25 cellular contexts compared by ENCODE assay signal in the genomic region with DNA sequence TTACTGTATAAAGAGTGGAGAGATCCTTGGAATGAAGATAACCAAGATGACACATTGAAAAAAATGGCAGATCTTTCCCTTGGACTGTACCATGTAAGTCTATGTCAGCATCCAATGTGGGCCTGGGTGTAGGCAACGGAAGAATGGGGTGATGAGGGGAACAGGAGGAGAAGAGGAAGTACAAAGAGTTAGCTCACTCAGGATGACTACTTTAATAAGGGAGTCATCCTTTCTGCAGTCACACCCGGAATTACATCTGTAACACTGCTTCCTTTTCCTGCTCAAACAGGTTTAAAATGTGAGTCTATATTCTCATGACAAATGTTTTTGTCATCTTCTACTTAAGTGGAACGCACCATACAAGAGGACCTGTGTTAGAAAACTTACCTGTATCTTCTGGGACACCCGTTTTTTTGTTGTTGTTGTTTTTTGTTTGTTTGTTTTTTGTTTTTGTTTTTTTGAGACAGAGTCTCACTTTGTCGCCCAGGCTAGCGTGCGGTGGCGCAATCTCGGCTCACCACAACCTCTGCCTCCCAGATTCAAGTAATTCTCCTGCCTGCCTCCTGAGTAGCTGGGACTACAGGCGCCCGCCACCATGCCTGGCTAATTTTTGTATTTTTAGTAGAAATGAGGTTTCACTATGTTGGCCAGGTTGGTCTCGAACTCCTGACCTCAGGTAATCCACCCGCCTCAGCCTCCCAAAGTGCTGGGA. TPM values are rescaled to one million over a fixed set of nuclear protein-coding genes. Genes with fewer than 3 reads are reported as not detected.
DNase-seq lines count a peak whose midpoint lies in the region; ATAC-seq and TF ChIP-seq lines count a peak whose summit lies in the region.
"Had no signal": no experiment of that assay in that cellular context is flagged by ENCODE, and none has a peak within 500 bp of the region (broad histone marks: within the 10 kb centered on the region; RNA-seq: fewer than 3 reads in every experiment).

No MANE protein-coding gene starts in this region.

- no peak overlapping the region for H3K4me3 ChIP-seq in breast epithelium
- H3K4me3 ChIP-seq in RWPE2 (ENCODE audit: severe bottlenecking) = no peak overlapping the region
- H3K4me3 ChIP-seq in esophagus (ENCODE audit: low read depth in 1 of 2, low read length in 2 of 2) = no peak overlapping the region
- H3K4me3 ChIP-seq: BLaER1, body of pancreas, lung, tibial artery had no signal

- H3K27ac ChIP-seq in breast epithelium = no peak overlapping the region
- peak overlapping the region; percentile 44 for H3K27ac ChIP-seq in RWPE2 (ENCODE audit: poor library complexity, severe bottlenecking)
- peak overlapping the region; percentile 63 to 69 for H3K27ac ChIP-seq in esophagus (ENCODE audit: low read depth in 2 of 2, low read length in 1 of 2)
- H3K27ac ChIP-seq: 22Rv1, BLaER1, body of pancreas, tibial artery had no signal

- no peaks in the 10 kb centered on the region for H3K36me3 ChIP-seq in breast epithelium
- no peaks in the 10 kb centered on the region; the same call in 1 of the 2 replicates for H3K36me3 ChIP-seq in RWPE2 (ENCODE audit: low read depth)
- no peaks in the 10 kb centered on the region for H3K36me3 ChIP-seq in esophagus (ENCODE audit: control insufficient read depth in 2 of 2, insufficient read depth in 2 of 2, low read length in 1 of 2)
- H3K36me3 ChIP-seq: tibial artery had no signal

- no peaks in the 10 kb centered on the region for H3K27me3 Mint-ChIP-seq in MCF 10A (ENCODE audit: insufficient read depth, unreplicated experiment)
- no peaks in the 10 kb centered on the region for H3K27me3 Mint-ChIP-seq in type B pancreatic cell
- H3K27me3 Mint-ChIP-seq: activated CD4-positive, alpha-beta memory T cell treated with anti-CD3 and anti-CD28 coated beads, Interleukin-2, amount 10 ng/mL, durations not matched to agents 7 days and 5 days; activated naive CD8-positive, alpha-beta T cell; naive B cell; progenitor cell of endocrine pancreas; stimulated activated naive B cell treated with anti-CD40 and anti-IgM and Interleukin-4, amounts not matched to agents 10 μg/mL and 1 μg/mL and 100 μg/mL, for 72 hours had no signal

- intact Hi-C loops in MCF 10A (cut with micrococcal nuclease) = no loop called here
- intact Hi-C loops in breast epithelium (cut with DNase I; ENCODE audit: low total_unique reads) = no loop called here

- no peak for TF ChIP-seq CTCF in MCF 10A (IDR thresholded peaks at IDR 0.05; ENCODE audit: unreplicated experiment)
- no peak for TF ChIP-seq CTCF in breast epithelium (IDR thresholded peaks at IDR 0.05)
- TF ChIP-seq CTCF in RWPE2 (IDR thresholded peaks at IDR 0.05; ENCODE audit: poor library complexity, severe bottlenecking) = no peak
- TF ChIP-seq CTCF in type B pancreatic cell (conservative IDR thresholded peaks at IDR 0.05) = no peak

- 80 to 81% methylated on average over 13 of the region's 13 CpGs for WGBS in esophagus, 2 donors

- POLR2A ChIA-PET in MCF 10A (lab: Yijun Ruan, JAX) = interaction anchor here (0.6 kb wide), 1 partner anchor 42 kb away, joined by 3 read pairs; no protein-coding TSS in a partner anchor

- H3K9me3 Mint-ChIP-seq in MCF 10A (ENCODE audit: unreplicated experiment) (no peaks in the 10 kb centered on the region), type B pancreatic cell (no peaks in the 10 kb centered on the region)
- H3K9me3 Mint-ChIP-seq: activated CD4-positive, alpha-beta memory T cell treated with anti-CD3 and anti-CD28 coated beads, Interleukin-2, amount 10 ng/mL, durations not matched to agents 7 days and 5 days; naive B cell; stimulated activated naive B cell treated with anti-CD40 and anti-IgM and Interleukin-4, amounts not matched to agents 10 μg/mL and 1 μg/mL and 100 μg/mL, for 72 hours had no signal

- H3K4me1 Mint-ChIP-seq in MCF 10A (ENCODE audit: insufficient read depth, unreplicated experiment) (peaks cover 5% of the 10 kb centered on the region), type B pancreatic cell (ENCODE audit: unreplicated experiment) (no peaks in the 10 kb centered on the region)
- H3K4me1 Mint-ChIP-seq: stimulated activated naive B cell treated with anti-CD40 and anti-IgM and Interleukin-4, amounts not matched to agents 10 μg/mL and 1 μg/mL and 100 μg/mL, for 72 hours had no signal

- TSS peak; percentile 47 for BruUV-seq in MCF 10A (replicated peaks; lab: Mats Ljungman, UMichigan)

- H3K4me1 ChIP-seq in breast epithelium (no peaks in the 10 kb centered on the region), RWPE2 (ENCODE audit: insufficient read depth, poor library complexity, severe bottlenecking) (peaks cover 11% of the 10 kb centered on the region), esophagus (ENCODE audit: control insufficient read depth in 2 of 2, insufficient read depth in 2 of 2, low read length in 1 of 2) (no peaks in the 10 kb centered on the region)
- H3K4me1 ChIP-seq: body of pancreas, tibial artery had no signal

- H3K4me3 Mint-ChIP-seq in MCF 10A (ENCODE audit: unreplicated experiment) (no peak overlapping the region), type B pancreatic cell (no peak overlapping the region)
- H3K4me3 Mint-ChIP-seq: activated CD4-positive, alpha-beta memory T cell treated with anti-CD3 and anti-CD28 coated beads, Interleukin-2, amount 10 ng/mL, durations not matched to agents 7 days and 5 days; activated naive CD8-positive, alpha-beta T cell; naive B cell; stimulated activated naive B cell treated with anti-CD40 and anti-IgM and Interleukin-4, amounts not matched to agents 10 μg/mL and 1 μg/mL and 100 μg/mL, for 72 hours had no signal

- CTCF ChIA-PET in MCF 10A (lab: Yijun Ruan, JAX) = interaction anchor here (0.6 kb wide), 1 partner anchor 646 kb away, joined by 4 read pairs; no protein-coding TSS in a partner anchor

- H3K9me3 ChIP-seq in breast epithelium (no peaks in the 10 kb centered on the region), RWPE2 (ENCODE audit: severe bottlenecking) (no peaks in the 10 kb centered on the region), esophagus (ENCODE audit: control insufficient read depth in 2 of 2, insufficient read depth in 1 of 2, low read depth in 1 of 2, low read length in 1 of 2) (no peaks in the 10 kb centered on the region)
- H3K9me3 ChIP-seq: BLaER1, body of pancreas, tibial artery had no signal

- DNase-seq in MCF 10A (ENCODE audit: unreplicated experiment) (no peak), breast epithelium (ENCODE audit: low spot score in 2 of 2) (no peak), RWPE2 (ENCODE audit: low spot score) (no peak), type B pancreatic cell (ENCODE audit: extremely low spot score, unreplicated experiment) (no peak), NCI-H2081 (lab: John Stamatoyannopoulos, UW) (no peak), COLO829 (ENCODE audit: low spot score) (no peak), GM19238 (ENCODE audit: insufficient read length, low spot score) (no peak)
- DNase-seq: activated CD4-positive, alpha-beta memory T cell treated with anti-CD3 and anti-CD28 coated beads, Interleukin-2, amount 10 ng/mL, durations not matched to agents 7 days and 5 days; activated T-cell treated with anti-CD3 and anti-CD28 coated beads, Interleukin-2, amount 50 U/mL, for 48 hours; body of pancreas; glutamatergic neuron; MM.1S; naive B cell; NCI-H1930; NCI-H524; stimulated activated naive B cell treated with anti-CD40 and anti-IgM and Interleukin-4, amounts not matched to agents 10 μg/mL and 1 μg/mL and 100 μg/mL, for 72 hours; SW 1271; tibial artery had no signal

- peak; percentile 93 for ATAC-seq in RWPE2 (ENCODE audit: low read depth)
- ATAC-seq: body of pancreas; HCT116; stimulated activated naive B cell treated with anti-CD40 and anti-IgM and Interleukin-4, amounts not matched to agents 10 μg/mL and 1 μg/mL and 100 μg/mL, for 72 hours had no signal

- H3K27me3 ChIP-seq in breast epithelium = no peaks in the 10 kb centered on the region
- no peaks in the 10 kb centered on the region for H3K27me3 ChIP-seq in RWPE2 (ENCODE audit: insufficient read depth, poor library complexity, severe bottlenecking)
- H3K27me3 ChIP-seq in esophagus (ENCODE audit: control insufficient read depth in 1 of 2, insufficient read depth in 2 of 2, low read length in 2 of 2) = no peaks in the 10 kb centered on the region
- H3K27me3 ChIP-seq: BLaER1, body of pancreas, tibial artery had no signal

- H3K27ac Mint-ChIP-seq in MCF 10A (ENCODE audit: low read depth, unreplicated experiment) (no peak overlapping the region), type B pancreatic cell (peak overlapping the region; percentile 82)
- H3K27ac Mint-ChIP-seq: activated CD4-positive, alpha-beta memory T cell treated with anti-CD3 and anti-CD28 coated beads, Interleukin-2, amount 10 ng/mL, durations not matched to agents 7 days and 5 days; activated naive CD8-positive, alpha-beta T cell; progenitor cell of endocrine pancreas; stimulated activated naive B cell treated with anti-CD40 and anti-IgM and Interleukin-4, amounts not matched to agents 10 μg/mL and 1 μg/mL and 100 μg/mL, for 72 hours had no signal

- TF ChIP-seq POLR2A in breast epithelium (IDR thresholded peaks at IDR 0.05) = no peak

- peaks cover 15% of the 10 kb centered on the region for H3K36me3 Mint-ChIP-seq in MCF 10A (ENCODE audit: insufficient read depth, unreplicated experiment)
- peaks cover 7% of the 10 kb centered on the region for H3K36me3 Mint-ChIP-seq in type B pancreatic cell

RNA-seq across cellular contexts. Expression of a gene that starts 18.0 kb away (rescaled TPM):
- total RNA-seq in MCF 10A (2022) (5.5 and 6.0 TPM in 2 replicates), breast epithelium (1 to 10 TPM; 1.3 to 3.8 (median 1.6) TPM), type B pancreatic cell (ENCODE audit: low replicate concordance) (17.6 and 87.8 TPM in 2 replicates)
- polyA plus RNA-seq in esophagus = 10 to 100 TPM; 15.9 to 16.7 TPM

RNA-seq across cellular contexts. Expression of a gene that starts 32.0 kb away (rescaled TPM):
- total RNA-seq in MCF 10A (2022) = 18.0 and 27.8 TPM in 2 replicates
- total RNA-seq in breast epithelium = 10 to 100 TPM in 1 of 3 donors, 1 to 10 TPM in 2; 8.6 to 10.8 (median 9.4) TPM
- polyA plus RNA-seq in esophagus = 10 to 100 TPM in 1 of 2 donors, 1 to 10 TPM in 1; 9.1 to 12.5 TPM
- 16.5 and 18.8 TPM in 2 replicates for total RNA-seq in type B pancreatic cell (ENCODE audit: low replicate concordance)

Comparison
In these comparisons a context has a peak if more than half of its experiments do, and no peak if none do; other contexts are left out.
1. H3K27ac ChIP-seq: peak in RWPE2 (single experiment) and esophagus (2 of 2); none in breast epithelium (0 of 2).